14 cellular contexts compared by ENCODE assay signal in the genomic region with DNA sequence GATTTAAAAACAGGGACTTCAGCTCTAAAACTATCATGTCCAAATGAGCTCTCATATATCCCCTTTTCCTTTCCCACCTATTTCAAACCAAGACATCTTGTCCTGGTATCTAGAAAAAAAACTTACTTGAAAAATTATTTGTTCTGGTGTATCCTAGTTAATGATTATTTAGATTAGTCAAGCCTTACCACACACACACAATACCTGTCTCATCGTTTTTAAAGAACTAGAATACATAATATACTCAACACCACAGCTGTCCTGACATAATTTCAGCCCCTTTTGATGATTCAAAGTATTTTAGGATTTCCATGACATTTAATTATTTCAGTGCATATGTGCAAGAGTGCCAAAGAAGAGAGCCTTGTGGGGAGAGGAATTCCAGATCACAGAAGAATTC.
DNase-seq lines count a peak whose midpoint lies in the region; ATAC-seq, FAIRE-seq and TF ChIP-seq lines count a peak whose summit lies in the region.
"Had no signal": no experiment of that assay in that cellular context is flagged by ENCODE, and none has a peak within 500 bp of the region (broad histone marks: within the 10 kb centered on the region; RNA-seq: fewer than 3 reads in every experiment).

No MANE protein-coding gene starts in this region.

- peak in 3 of 4 donors; percentile 62 to 79 (median 69) for ATAC-seq in pancreas
- ATAC-seq: HCT116 had no signal

- 12 to 13% methylated on average over 1 of the region's 1 CpG for WGBS in pancreas, 2 donors

- no peaks in the 10 kb centered on the region for H3K4me1 ChIP-seq in kidney (ENCODE audit: control insufficient read depth in 1 of 2, insufficient read depth in 1 of 2, low read depth in 1 of 2, low read length in 2 of 2)
- peaks cover 0 to 8% (median 0%) of the 10 kb centered on the region in 3 donors for H3K4me1 ChIP-seq in pancreas

- no peak overlapping the region for H3K4me3 Mint-ChIP-seq in osteocyte (ENCODE audit: unreplicated experiment)
- H3K4me3 Mint-ChIP-seq: B cell; CD4-positive, alpha-beta T cell had no signal

- TF ChIP-seq CTCF in 22Rv1 (IDR thresholded peaks at IDR 0.05) (no peak), kidney (IDR thresholded peaks at IDR 0.05; ENCODE audit: borderline replicate concordance, extremely low read depth, insufficient read depth) (no peak), pancreas (IDR thresholded peaks at IDR 0.05) (no peak), osteocyte (IDR thresholded peaks at IDR 0.05) (no peak)

- H3K9me3 ChIP-seq in kidney (ENCODE audit: control insufficient read depth in 1 of 2, low read length in 2 of 2) (peaks cover 0 to 9% of the 10 kb centered on the region in 2 donors), pancreas (no peaks in the 10 kb centered on the region)

- DNase-seq in RCC 7860 (ENCODE audit: low spot score) = peak; percentile 10
- no peak for DNase-seq in kidney
- DNase-seq in pancreas = no peak
- DNase-seq in stimulated activated CD4-positive, alpha-beta T cell treated with anti-CD3 and anti-CD28 coated beads, Interleukin-4, amount 100 ng/mL, for 4 hours = no peak
- no peak for DNase-seq in osteocyte (ENCODE audit: extremely low spot score, unreplicated experiment)
- no peak for DNase-seq in middle frontal gyrus (ENCODE audit: extremely low spot score, low spot score)
- DNase-seq: C1 segment of cervical spinal cord; CD4-positive, alpha-beta T cell; DND-41; GDM1 had no signal

- peaks cover 6% of the 10 kb centered on the region for H3K27me3 Mint-ChIP-seq in osteocyte (ENCODE audit: unreplicated experiment)

- H3K36me3 Mint-ChIP-seq in osteocyte (ENCODE audit: unreplicated experiment) = no peaks in the 10 kb centered on the region

- H3K4me1 Mint-ChIP-seq in osteocyte (ENCODE audit: unreplicated experiment) = no peaks in the 10 kb centered on the region
- H3K4me1 Mint-ChIP-seq: B cell had no signal

- H3K27me3 ChIP-seq in pancreas = no peaks in the 10 kb centered on the region

- H3K36me3 ChIP-seq in kidney (ENCODE audit: control insufficient read depth in 1 of 2, insufficient read depth in 2 of 2, low read length in 2 of 2) (no peaks in the 10 kb centered on the region), pancreas (no peaks in the 10 kb centered on the region)

- intact Hi-C loops in kidney (cut with DNase I) (no loop called here), pancreas (cut with DNase I) (no loop called here)

- H3K4me3 ChIP-seq in kidney (ENCODE audit: low read length in 2 of 2) (no peak overlapping the region), pancreas (no peak overlapping the region)

- H3K9me3 Mint-ChIP-seq in osteocyte (ENCODE audit: unreplicated experiment) = peaks cover 5% of the 10 kb centered on the region

- no peak overlapping the region for H3K9ac ChIP-seq in kidney (ENCODE audit: low read length in 2 of 2)

- FAIRE-seq in RCC 7860 (lab: Jason Lieb, UNC) (peak; percentile 34), kidney (lab: Jason Lieb, UNC) (peak; percentile 32), pancreas (lab: Jason Lieb, UNC) (no peak)

- H3K27ac ChIP-seq in 22Rv1 (peak overlapping the region; percentile 70), kidney (ENCODE audit: low read depth in 2 of 2, low read length in 2 of 2) (no peak overlapping the region), pancreas (no peak overlapping the region)
- H3K27ac ChIP-seq: HL-60 had no signal

- no peak overlapping the region for H3K27ac Mint-ChIP-seq in osteocyte (ENCODE audit: unreplicated experiment)
- H3K27ac Mint-ChIP-seq: B cell; CD4-positive, alpha-beta T cell had no signal
